20 cellular contexts compared by ENCODE assay signal in genomic region chr3:50410185-50410584, GRCh38. TPM values are rescaled to one million over a fixed set of nuclear protein-coding genes. Genes with fewer than 3 reads are reported as not detected.
DNase-seq lines count a peak whose midpoint lies in the region; ATAC-seq and TF ChIP-seq lines count a peak whose summit lies in the region.
"Had no signal": no experiment of that assay in that cellular context is flagged by ENCODE, and none has a peak within 500 bp of the region (broad histone marks: within the 10 kb centered on the region; RNA-seq: fewer than 3 reads in every experiment).

No MANE protein-coding gene starts in this region.

- POLR2A ChIA-PET in activated CD4-positive, alpha-beta T cell treated with anti-CD3 and anti-CD28 coated beads for 36 hours (lab: Charles Lee) = no interaction called here

- H3K4me3 ChIP-seq in OCI-LY3 (ENCODE audit: low read length) (no peak overlapping the region), WERI-Rb-1 (ENCODE audit: low read depth, low read length) (no peak overlapping the region)
- H3K4me3 ChIP-seq: BLaER1, GM23248 had no signal

- CTCF ChIA-PET in activated CD4-positive, alpha-beta T cell treated with anti-CD3 and anti-CD28 coated beads for 36 hours (lab: Charles Lee) = no interaction called here

- no peak overlapping the region for H3K9ac ChIP-seq in OCI-LY3 (ENCODE audit: low read length)
- H3K9ac ChIP-seq: BLaER1, GM23248 had no signal

- DNase-seq in activated CD4-positive, alpha-beta T cell treated with anti-CD3 and anti-CD28 coated beads for 36 hours = peak; percentile 8
- no peak for DNase-seq in activated CD4-positive, alpha-beta T cell treated with anti-CD3 and anti-CD28 coated beads, Interleukin-2, amount 50 U/mL, for 4 hours
- no peak for DNase-seq in activated T-cell treated with anti-CD3 and anti-CD28 coated beads, Interleukin-2, amount 50 U/mL, for 72 hours
- no peak for DNase-seq in activated T-cell treated with anti-CD3 and anti-CD28 coated beads, Interleukin-2, amount 50 U/mL, for 1 hour
- DNase-seq in stimulated activated effector memory CD8-positive, alpha-beta T cell treated with anti-CD3 and anti-CD28 coated beads, Interleukin-12 subunit alpha, Interleukin-12 subunit beta, amount 100 ng/mL, for 72 hours (ENCODE audit: low spot score in 2 of 2) = no peak
- DNase-seq in NCI-H524 treated with DMSO at 0.1 percent for 48 hours (lab: John Stamatoyannopoulos, UW) (no peak), WERI-Rb-1 (no peak)
- DNase-seq: Caco-2; CD4-positive, CD25-positive, alpha-beta regulatory T cell; CD8-positive, alpha-beta T cell; DMS153; DND-41; GM23248; H7; HCEC 1CT had no signal

- H3K9me3 Mint-ChIP-seq in activated CD4-positive, alpha-beta T cell treated with anti-CD3 and anti-CD28 coated beads for 36 hours (ENCODE audit: low read depth) = no peaks in the 10 kb centered on the region
- H3K9me3 Mint-ChIP-seq in activated T-cell treated with anti-CD3 and anti-CD28 coated beads, Interleukin-2, amount 50 U/mL, for 72 hours = peaks cover 0 to 4% of the 10 kb centered on the region in 2 donors
- no peaks in the 10 kb centered on the region for H3K9me3 Mint-ChIP-seq in stimulated activated effector memory CD8-positive, alpha-beta T cell treated with anti-CD3 and anti-CD28 coated beads, Interleukin-12 subunit alpha, Interleukin-12 subunit beta, amount 100 ng/mL, for 72 hours
- H3K9me3 Mint-ChIP-seq: CD4-positive, CD25-positive, alpha-beta regulatory T cell; CD8-positive, alpha-beta T cell had no signal

- peak; percentile 63 for ATAC-seq in activated CD4-positive, alpha-beta T cell treated with anti-CD3 and anti-CD28 coated beads for 36 hours
- peak; percentile 29 to 30 for ATAC-seq in activated T-cell treated with anti-CD3 and anti-CD28 coated beads, Interleukin-2, amount 50 U/mL, for 72 hours (replicated peaks in 1 of 2)
- ATAC-seq in stimulated activated effector memory CD8-positive, alpha-beta T cell treated with anti-CD3 and anti-CD28 coated beads, Interleukin-12 subunit alpha, Interleukin-12 subunit beta, amount 100 ng/mL, for 72 hours = peak; percentile 60
- ATAC-seq: CD8-positive, alpha-beta T cell had no signal

- no peaks in the 10 kb centered on the region for H3K27me3 Mint-ChIP-seq in activated CD4-positive, alpha-beta T cell treated with anti-CD3 and anti-CD28 coated beads for 36 hours
- H3K27me3 Mint-ChIP-seq in activated T-cell treated with anti-CD3 and anti-CD28 coated beads, Interleukin-2, amount 50 U/mL, for 72 hours (ENCODE audit: low read depth) = no peaks in the 10 kb centered on the region
- H3K27me3 Mint-ChIP-seq: CD4-positive, CD25-positive, alpha-beta regulatory T cell had no signal

- H3K36me3 ChIP-seq in OCI-LY3 (replicated peaks; ENCODE audit: low read depth, low read length) (no peaks in the 10 kb centered on the region), WERI-Rb-1 (no peaks in the 10 kb centered on the region)
- H3K36me3 ChIP-seq: BLaER1 had no signal

- H3K79me2 ChIP-seq in OCI-LY3 (ENCODE audit: low read length) = no peaks in the 10 kb centered on the region

- peaks cover 27% of the 10 kb centered on the region for H3K4me1 ChIP-seq in OCI-LY3 (ENCODE audit: low read length)
- H3K4me1 ChIP-seq: BLaER1, Caco-2 had no signal

- TF ChIP-seq CTCF in OCI-LY3 (IDR thresholded peaks at IDR 0.05; ENCODE audit: low read depth, low read length) (no peak), WERI-Rb-1 (IDR thresholded peaks at IDR 0.05; ENCODE audit: low read depth, low read length) (no peak)

- H3K27ac Mint-ChIP-seq in activated CD4-positive, alpha-beta T cell treated with anti-CD3 and anti-CD28 coated beads for 36 hours = no peak overlapping the region
- no peak overlapping the region for H3K27ac Mint-ChIP-seq in activated T-cell treated with anti-CD3 and anti-CD28 coated beads, Interleukin-2, amount 50 U/mL, for 72 hours
- H3K27ac Mint-ChIP-seq in stimulated activated effector memory CD8-positive, alpha-beta T cell treated with anti-CD3 and anti-CD28 coated beads, Interleukin-12 subunit alpha, Interleukin-12 subunit beta, amount 100 ng/mL, for 72 hours = no peak overlapping the region
- H3K27ac Mint-ChIP-seq: B cell; CD4-positive, CD25-positive, alpha-beta regulatory T cell; CD8-positive, alpha-beta T cell had no signal

- no peak overlapping the region for H3K27ac ChIP-seq in OCI-LY3 (ENCODE audit: low read length)
- no peak overlapping the region for H3K27ac ChIP-seq in WERI-Rb-1
- H3K27ac ChIP-seq: 22Rv1, BLaER1, C4-2B, GM23248 had no signal

- no peak overlapping the region for H2AFZ ChIP-seq in OCI-LY3 (ENCODE audit: low read depth, low read length)
- H2AFZ ChIP-seq: GM23248 had no signal

- no peaks in the 10 kb centered on the region for H3K36me3 Mint-ChIP-seq in activated CD4-positive, alpha-beta T cell treated with anti-CD3 and anti-CD28 coated beads for 36 hours (ENCODE audit: low read depth)
- H3K36me3 Mint-ChIP-seq in activated T-cell treated with anti-CD3 and anti-CD28 coated beads, Interleukin-2, amount 50 U/mL, for 72 hours (ENCODE audit: insufficient read depth in 2 of 2) = no peaks in the 10 kb centered on the region
- peaks cover 5% of the 10 kb centered on the region for H3K36me3 Mint-ChIP-seq in stimulated activated effector memory CD8-positive, alpha-beta T cell treated with anti-CD3 and anti-CD28 coated beads, Interleukin-12 subunit alpha, Interleukin-12 subunit beta, amount 100 ng/mL, for 72 hours
- H3K36me3 Mint-ChIP-seq: CD4-positive, CD25-positive, alpha-beta regulatory T cell; CD8-positive, alpha-beta T cell had no signal

- peaks cover 15% of the 10 kb centered on the region for H4K20me1 ChIP-seq in OCI-LY3 (ENCODE audit: insufficient read depth, low read length)

- intact Hi-C loops in activated CD4-positive, alpha-beta T cell treated with anti-CD3 and anti-CD28 coated beads for 36 hours (cut with DNase I, micrococcal nuclease) = no loop called here

- H3K4me2 ChIP-seq in OCI-LY3 (ENCODE audit: low read length) = peak overlapping the region; percentile 28; the same call in 1 of the 2 replicates
- H3K4me2 ChIP-seq: BLaER1 had no signal

- H3K4me1 Mint-ChIP-seq in activated CD4-positive, alpha-beta T cell treated with anti-CD3 and anti-CD28 coated beads for 36 hours = peaks cover 4% of the 10 kb centered on the region
- H3K4me1 Mint-ChIP-seq in activated T-cell treated with anti-CD3 and anti-CD28 coated beads, Interleukin-2, amount 50 U/mL, for 72 hours (ENCODE audit: low read depth) = peaks cover 10% of the 10 kb centered on the region
- H3K4me1 Mint-ChIP-seq in stimulated activated effector memory CD8-positive, alpha-beta T cell treated with anti-CD3 and anti-CD28 coated beads, Interleukin-12 subunit alpha, Interleukin-12 subunit beta, amount 100 ng/mL, for 72 hours = peaks cover 20% of the 10 kb centered on the region
- H3K4me1 Mint-ChIP-seq: B cell had no signal

- no peaks in the 10 kb centered on the region for H3K9me3 ChIP-seq in OCI-LY3 (ENCODE audit: insufficient read depth, low read length)
- no peaks in the 10 kb centered on the region for H3K9me3 ChIP-seq in WERI-Rb-1 (ENCODE audit: severe bottlenecking)
- H3K9me3 ChIP-seq: BLaER1, Caco-2 had no signal

- H3K27me3 ChIP-seq in OCI-LY3 (ENCODE audit: low read depth, low read length) = peaks cover under 1% of the 10 kb centered on the region; the same call in 1 of the 2 replicates
- no peaks in the 10 kb centered on the region for H3K27me3 ChIP-seq in WERI-Rb-1 (ENCODE audit: insufficient read depth, low read depth, severe bottlenecking)
- H3K27me3 ChIP-seq: BLaER1 had no signal

- no peak overlapping the region for H3K4me3 Mint-ChIP-seq in activated CD4-positive, alpha-beta T cell treated with anti-CD3 and anti-CD28 coated beads for 36 hours
- no peak overlapping the region for H3K4me3 Mint-ChIP-seq in activated T-cell treated with anti-CD3 and anti-CD28 coated beads, Interleukin-2, amount 50 U/mL, for 72 hours
- no peak overlapping the region for H3K4me3 Mint-ChIP-seq in stimulated activated effector memory CD8-positive, alpha-beta T cell treated with anti-CD3 and anti-CD28 coated beads, Interleukin-12 subunit alpha, Interleukin-12 subunit beta, amount 100 ng/mL, for 72 hours
- H3K4me3 Mint-ChIP-seq: B cell; CD4-positive, CD25-positive, alpha-beta regulatory T cell; CD8-positive, alpha-beta T cell had no signal

RNA-seq across cellular contexts. Expression of gene TMEM115, which starts 50.9 kb away (rescaled TPM):
- total RNA-seq in activated CD4-positive, alpha-beta T cell treated with anti-CD3 and anti-CD28 coated beads for 36 hours = 10 to 100 TPM; 13.1 to 16.1 TPM
- 10 to 100 TPM; 21.5 to 22.6 TPM for total RNA-seq in activated T-cell treated with anti-CD3 and anti-CD28 coated beads, Interleukin-2, amount 50 U/mL, for 72 hours

RNA-seq across cellular contexts. Expression of gene CYB561D2, which starts 59.5 kb away (rescaled TPM):
- 10 to 100 TPM; 10.3 to 14.3 TPM for total RNA-seq in activated CD4-positive, alpha-beta T cell treated with anti-CD3 and anti-CD28 coated beads for 36 hours
- 10 to 100 TPM; 16.1 to 17.0 TPM for total RNA-seq in activated T-cell treated with anti-CD3 and anti-CD28 coated beads, Interleukin-2, amount 50 U/mL, for 72 hours

RNA-seq across cellular contexts. Expression of gene NPRL2, which starts 59.6 kb away (rescaled TPM):
- total RNA-seq in activated CD4-positive, alpha-beta T cell treated with anti-CD3 and anti-CD28 coated beads for 36 hours = 10 to 100 TPM; 42.5 to 43.0 TPM
- 10 to 100 TPM; 46.0 to 46.4 TPM for total RNA-seq in activated T-cell treated with anti-CD3 and anti-CD28 coated beads, Interleukin-2, amount 50 U/mL, for 72 hours
